Comparison of ENCODE assay signal across 14 cellular contexts in genomic region chr16:84040823-84041391, GRCh38. TPM values are rescaled to one million over a fixed set of nuclear protein-coding genes. Genes with fewer than 3 reads are reported as not detected.
A peak's percentile ranks its signal among the peaks of the same experiment; 100 is the strongest.
DNase-seq lines count a peak whose midpoint lies in the region; ATAC-seq, FAIRE-seq and TF ChIP-seq lines count a peak whose summit lies in the region.
"Had no signal": no experiment of that assay in that cellular context is flagged by ENCODE, and none has a peak within 500 bp of the region (broad histone marks: within the 10 kb centered on the region; RNA-seq: fewer than 3 reads in every experiment).

No MANE protein-coding gene starts in this region.

- peak overlapping the region in 3 of 4 donors; percentile 15 to 31 (median 30) for H3K4me3 ChIP-seq in gastrocnemius medialis
- H3K4me3 ChIP-seq: adrenal gland had no signal

- intact Hi-C loops in gastrocnemius medialis (cut with DNase I; ENCODE audit: low total_unique reads), result no loop called here

- peak; percentile 1 for DNase-seq in NCI-H146 (lab: John Stamatoyannopoulos, UW)
- no peak for DNase-seq in NCI-H146 treated with DMSO at 0.1 percent for 48 hours (lab: John Stamatoyannopoulos, UW; ENCODE audit: unreplicated experiment)
- peak; percentile 36 for DNase-seq in NCI-H2029 (lab: John Stamatoyannopoulos, UW)
- DNase-seq in epithelial cell of prostate (ENCODE audit: low read depth, low spot score), result peak; percentile 10
- DNase-seq in gastrocnemius medialis, result no peak
- no peak for DNase-seq in HTR-8/SVneo (ENCODE audit: insufficient read length, low spot score)
- DNase-seq: adrenal gland; effector CD8-positive, alpha-beta T cell; NCI-H1105 treated with DMSO at 0.1 percent for 48 hours had no signal

- H3K36me3 ChIP-seq in gastrocnemius medialis, result no peaks in the 10 kb centered on the region
- H3K36me3 ChIP-seq: adrenal gland had no signal

- FAIRE-seq in HTR-8/SVneo (lab: Jason Lieb, UNC), result no peak
- FAIRE-seq: A204.1 had no signal

- TF ChIP-seq CTCF in gastrocnemius medialis (IDR thresholded peaks at IDR 0.05 in 4 of 5, conservative IDR thresholded peaks at IDR 0.05 in 1 of 5), result no peak

- H3K4me1 ChIP-seq in gastrocnemius medialis, result peaks cover 0 to 10% of the 10 kb centered on the region in 2 donors

- H3K27ac ChIP-seq in epithelial cell of prostate (no peak overlapping the region), gastrocnemius medialis (no peak overlapping the region)
- H3K27ac ChIP-seq: adrenal gland had no signal

- peak in 1 of 2 donors; percentile 11 for TF ChIP-seq POLR2A in gastrocnemius medialis (IDR thresholded peaks at IDR 0.05)

- in situ Hi-C loops in gastrocnemius medialis (cut with MboI; ENCODE audit: low sequenced_read_pairs in 4 of 4), result loop anchor here in 1 of 4 donors (10.0 kb wide), 1 partner anchor 116 kb away; no protein-coding TSS in a partner anchor

- no peaks in the 10 kb centered on the region for H3K9me3 ChIP-seq in gastrocnemius medialis
- H3K9me3 ChIP-seq: adrenal gland had no signal

- ATAC-seq in gastrocnemius medialis (peak in 1 of 2 donors; percentile 35), GM18519 (IDR thresholded peaks at IDR 0.05; ENCODE audit: low FRiP score, unreplicated experiment) (no peak), GM21390 (IDR thresholded peaks at IDR 0.05; ENCODE audit: unreplicated experiment) (no peak)

- peaks cover 0 to 4% (median 3%) of the 10 kb centered on the region in 3 donors for H3K27me3 ChIP-seq in gastrocnemius medialis
- H3K27me3 ChIP-seq: adrenal gland had no signal

RNA-seq across cellular contexts. Expression of gene SLC38A8, which starts 1.7 kb away (rescaled TPM):
- total RNA-seq in gastrocnemius medialis, result not detected
- total RNA-seq: lung microvascular endothelial cell, subcutaneous adipose tissue had no signal

Comparison
In these comparisons a context has a peak if more than half of its experiments do, and no peak if none do; other contexts are left out.
1. DNase-seq: peak in NCI-H146 (single experiment), NCI-H2029 (single experiment) and epithelial cell of prostate (single experiment); none in NCI-H146 treated with DMSO at 0.1 percent for 48 hours (single experiment), gastrocnemius medialis (0 of 2) and HTR-8/SVneo (single experiment).